In genomic region chr15:74789741-74790079, GRCh38 we compare ENCODE assay signal across 10 cellular contexts. TPM values are rescaled to one million over a fixed set of nuclear protein-coding genes. Genes with fewer than 3 reads are reported as not detected.
DNase-seq lines count a peak whose midpoint lies in the region; ATAC-seq and TF ChIP-seq lines count a peak whose summit lies in the region.
"Had no signal": no experiment of that assay in that cellular context is flagged by ENCODE, and none has a peak within 500 bp of the region (broad histone marks: within the 10 kb centered on the region; RNA-seq: fewer than 3 reads in every experiment).

No MANE protein-coding gene starts in this region.

- H3K4me1 Mint-ChIP-seq in brain: peaks cover 91% of the 10 kb centered on the region
- peaks cover 82 to 95% of the 10 kb centered on the region in 2 donors for H3K4me1 Mint-ChIP-seq in natural killer cell

- peak overlapping the region; percentile 4 for H3K9ac ChIP-seq in IMR-90 (ENCODE audit: low read depth, low read length)

- no peak overlapping the region for H3K56ac ChIP-seq in IMR-90 (ENCODE audit: extremely low read depth, insufficient read depth, low read length)

- H3K9me1 ChIP-seq in IMR-90 (ENCODE audit: insufficient read depth, low read length): peaks cover 45% of the 10 kb centered on the region

- DNase-seq in A673 (ENCODE audit: low spot score): no peak
- no peak for DNase-seq in IMR-90
- DNase-seq in natural killer cell: no peak
- DNase-seq in 8988T: no peak
- DNase-seq in UCSD-AML1 (lab: John Stamatoyannopoulos, UW; ENCODE audit: unreplicated experiment): no peak
- no peak for DNase-seq in iPS-NIHi7 (ENCODE audit: extremely low spot score)
- DNase-seq in NCI-H345 (lab: John Stamatoyannopoulos, UW): no peak
- DNase-seq: DMS79 had no signal

- no peak for TF ChIP-seq CTCF in A673 (conservative IDR thresholded peaks at IDR 0.05; ENCODE audit: low read depth, low read length)
- TF ChIP-seq CTCF in IMR-90 (conservative IDR thresholded peaks at IDR 0.05; ENCODE audit: low read depth, low read length): no peak
- no peak for TF ChIP-seq CTCF in brain (conservative IDR thresholded peaks at IDR 0.05)
- no peak for TF ChIP-seq CTCF in natural killer cell (IDR thresholded peaks at IDR 0.05)

- peak overlapping the region; percentile 39 for H2AFZ ChIP-seq in IMR-90 (replicated peaks; ENCODE audit: low read length, poor library complexity)

- dilution Hi-C loops in IMR-90 (cut with HindIII; ENCODE audit: low sequenced_read_pairs, unreplicated experiment): no loop called here

- peak overlapping the region; percentile 51 for H3K4ac ChIP-seq in IMR-90 (ENCODE audit: low read depth, low read length)

- H3K79me1 ChIP-seq in IMR-90 (ENCODE audit: low read depth in 1 of 2, low read length in 2 of 2): peaks cover 19 to 89% of the 10 kb centered on the region in 2 experiments

- H3K4me3 Mint-ChIP-seq in brain (peak overlapping the region in 1 of 5 experiments; percentile 10), natural killer cell (peak overlapping the region; percentile 97)

- 0 out of 2 replicates have a peak overlapping the region, but pooled peaks have one; percentile 13 for H4K91ac ChIP-seq in IMR-90 (ENCODE audit: insufficient read depth, low read depth, low read length)

- H2BK20ac ChIP-seq in IMR-90 (ENCODE audit: low read depth, low read length): no peak overlapping the region

- H3K36me3 ChIP-seq in A673 (ENCODE audit: insufficient read depth, low read length, poor library complexity, severe bottlenecking) (peaks cover 8% of the 10 kb centered on the region), IMR-90 (ENCODE audit: control insufficient read depth, insufficient read depth, low read length) (peaks cover 2% of the 10 kb centered on the region; the same call in 1 of the 2 replicates)

- H3K36me3 Mint-ChIP-seq in brain (no peaks in the 10 kb centered on the region), natural killer cell (no peaks in the 10 kb centered on the region)

- H2AK9ac ChIP-seq in IMR-90 (replicated peaks; ENCODE audit: low read depth, low read length, poor library complexity): peak overlapping the region; percentile 53

- peak overlapping the region; percentile 41 for H3K23ac ChIP-seq in IMR-90 (ENCODE audit: low read depth, low read length)

- peak overlapping the region; percentile 30 for H2BK5ac ChIP-seq in IMR-90 (ENCODE audit: low read depth, low read length, poor library complexity, severe bottlenecking)

- H2BK120ac ChIP-seq in IMR-90 (ENCODE audit: low read depth, low read length): no peak overlapping the region

- no peak for ATAC-seq in IMR-90 (ENCODE audit: low read depth)
- ATAC-seq in natural killer cell: no peak

- in situ Hi-C loops in IMR-90 (cut with MboI; ENCODE audit: low sequenced_read_pairs): no loop called here

- H3K27me3 Mint-ChIP-seq in brain (peaks cover 4% of the 10 kb centered on the region), natural killer cell (ENCODE audit: low read depth in 2 of 2) (no peaks in the 10 kb centered on the region)

- H3K4me3 ChIP-seq in A673 (ENCODE audit: low read depth, low read length, poor library complexity, severe bottlenecking) (no peak overlapping the region), IMR-90 (ENCODE audit: insufficient read depth, low read depth, low read length) (no peak overlapping the region)

- BruUV-seq in A673 (replicated peaks; lab: Mats Ljungman, UMichigan) (no TSS peak), IMR-90 (replicated peaks; lab: Mats Ljungman, UMichigan) (no TSS peak)

- peak overlapping the region; percentile 61; the same call in 1 of the 2 replicates for H2AK5ac ChIP-seq in IMR-90 (ENCODE audit: low read depth, low read length)

- peak overlapping the region; percentile 6; the same call in 1 of the 2 replicates for H3K4me2 ChIP-seq in IMR-90 (ENCODE audit: low read depth, low read length)

- H3K27ac Mint-ChIP-seq in brain: peak overlapping the region; percentile 35 to 92 (median 68)
- peak overlapping the region; percentile 95 to 100 for H3K27ac Mint-ChIP-seq in natural killer cell

- WGBS in IMR-90 (ENCODE audit: extremely low coverage in 2 of 2, insufficient read length in 1 of 2), 2 experiments: no CpG with 5 or more reads among the region's 3 CpGs

- CTCF ChIA-PET in A673 (lab: Charles Lee) (no interaction called here), IMR-90 (lab: Yijun Ruan, JAX) (no interaction called here)

- H3K4me1 ChIP-seq in A673 (ENCODE audit: insufficient read depth, low read length, poor library complexity, severe bottlenecking) (peaks cover 52% of the 10 kb centered on the region), IMR-90 (ENCODE audit: control insufficient read depth, insufficient read depth, low read length) (peaks cover 24% of the 10 kb centered on the region)

- H3K27ac ChIP-seq in A673 (ENCODE audit: low read depth, low read length, poor library complexity, severe bottlenecking) (peak overlapping the region; percentile 42), IMR-90 (ENCODE audit: insufficient read depth, low read length) (peak overlapping the region; percentile 18)

- no peaks in the 10 kb centered on the region for H3K9me3 Mint-ChIP-seq in brain
- no peaks in the 10 kb centered on the region for H3K9me3 Mint-ChIP-seq in natural killer cell

- H4K20me1 ChIP-seq in IMR-90 (ENCODE audit: insufficient read depth, low read length): peaks cover 89% of the 10 kb centered on the region

- no peak overlapping the region for H4K5ac ChIP-seq in IMR-90 (ENCODE audit: low read depth, low read length)

- intact Hi-C loops in A673 (cut with micrococcal nuclease; ENCODE audit: unreplicated experiment): no loop called here
- intact Hi-C loops in IMR-90 (cut with micrococcal nuclease): no loop called here
- intact Hi-C loops in natural killer cell (cut with micrococcal nuclease): loop anchor here (2.0 to 10.0 kb wide), 6 partner anchors 13 to 665 kb away; partner anchors contain the start of genes ARID3B, C15orf39, COX5A and SIN3A

- H4K8ac ChIP-seq in IMR-90 (ENCODE audit: low read depth in 2 of 2, low read length in 2 of 2): peak overlapping the region; percentile 28 to 29; a peak in 1 of 4 replicates

- POLR2A ChIA-PET in A673 (lab: Charles Lee; ENCODE audit: low non-redundant PET) (no interaction called here), IMR-90 (lab: Charles Lee; ENCODE audit: unreplicated experiment) (no interaction called here)

- no peak overlapping the region for H3K18ac ChIP-seq in IMR-90 (ENCODE audit: low read depth, low read length)

- H3K9me3 ChIP-seq in A673 (ENCODE audit: low read depth, low read length, poor library complexity, severe bottlenecking) (no peaks in the 10 kb centered on the region), IMR-90 (ENCODE audit: control insufficient read depth, insufficient read depth, low read length) (no peaks in the 10 kb centered on the region)

- no peak overlapping the region; the same call in 2 of the 3 replicates for H2BK15ac ChIP-seq in IMR-90 (ENCODE audit: low read depth, low read length)

- H3K27me3 ChIP-seq in A673 (replicated peaks; ENCODE audit: insufficient read depth, low read depth, low read length, poor library complexity) (no peaks in the 10 kb centered on the region), IMR-90 (ENCODE audit: control insufficient read depth, insufficient read depth, low read length) (no peaks in the 10 kb centered on the region)

- peak overlapping the region; percentile 58 for H3K14ac ChIP-seq in IMR-90 (replicated peaks; ENCODE audit: low read depth, low read length)

- TF ChIP-seq RAD21 in IMR-90 (IDR thresholded peaks at IDR 0.05; ENCODE audit: low read length): no peak

- TF ChIP-seq POLR2A in IMR-90 (IDR thresholded peaks at IDR 0.05; ENCODE audit: low read depth, low read length): no peak

TF ChIP-seq in IMR-90, 13 proteins besides CTCF, POLR2A, EP300 and RAD21 (continues in another document):
- TF ChIP-seq MAZ (IDR thresholded peaks at IDR 0.05; ENCODE audit: borderline replicate concordance, low read depth, low read length) (no peak), MXI1 (IDR thresholded peaks at IDR 0.05; ENCODE audit: borderline replicate concordance, low read depth, low read length) (no peak), RFX5 (IDR thresholded peaks at IDR 0.05; ENCODE audit: low read depth, low read length) (no peak), SMC3 (IDR thresholded peaks at IDR 0.05; ENCODE audit: low read depth, low read length) (no peak)

RNA-seq across cellular contexts. Expression of gene CSK, which starts 7.8 kb away (rescaled TPM):
- total RNA-seq in A673 (2021): 90.8 and 103 TPM in 2 replicates
- 10.8 and 13.6 TPM in 2 replicates for total RNA-seq in IMR-90 (2012; rRNA removed)
- 42.5 and 54.0 TPM in 2 replicates for polyA plus RNA-seq in IMR-90 (2012; rRNA removed)
- polyA plus RNA-seq in IMR-90 (2012; cell fraction: cytosol; rRNA removed): 33.3 and 58.6 TPM in 2 replicates
- 97.3 and 182 TPM in 2 replicates for polyA plus RNA-seq in IMR-90 (2012; cell fraction: nucleus; rRNA removed; ENCODE audit: low replicate concordance)
- polyA plus RNA-seq in brain (ENCODE audit: insufficient read depth, low read depth, low replicate concordance): 66.2 TPM
- 100 to 1,000 TPM; 282 to 334 (median 287) TPM for total RNA-seq in natural killer cell

RNA-seq across cellular contexts. Expression of gene LMAN1L, which starts 22.9 kb away (rescaled TPM):
- 0.80 TPM in 1 of 2 replicates, not detected in the other for total RNA-seq in A673 (2021)
- not detected in 2 replicates for total RNA-seq in IMR-90 (2012; rRNA removed)
- polyA plus RNA-seq in IMR-90 (2012; rRNA removed): not detected in 2 replicates
- not detected in 2 replicates for polyA plus RNA-seq in IMR-90 (2012; cell fraction: cytosol; rRNA removed)
- 0.09 and 0.30 TPM in 2 replicates for polyA plus RNA-seq in IMR-90 (2012; cell fraction: nucleus; rRNA removed; ENCODE audit: low replicate concordance)
- not detected for polyA plus RNA-seq in brain (ENCODE audit: insufficient read depth, low read depth, low replicate concordance)
- 1 to 10 TPM in 1 of 3 donors, under 1 TPM in 2; 0.72 to 1.1 (median 0.94) TPM for total RNA-seq in natural killer cell
- total RNA-seq: frontal cortex had no signal

RNA-seq across cellular contexts. Expression of gene CPLX3, which starts 36.7 kb away (rescaled TPM):
- 0.17 and 0.28 TPM in 2 replicates for total RNA-seq in A673 (2021)
- not detected in 2 replicates for total RNA-seq in IMR-90 (2012; rRNA removed)
- not detected in 2 replicates for polyA plus RNA-seq in IMR-90 (2012; rRNA removed)
- polyA plus RNA-seq in IMR-90 (2012; cell fraction: cytosol; rRNA removed): not detected in 2 replicates
- polyA plus RNA-seq in IMR-90 (2012; cell fraction: nucleus; rRNA removed; ENCODE audit: low replicate concordance): 0.12 and 0.24 TPM in 2 replicates
- 2.1 TPM for polyA plus RNA-seq in brain (ENCODE audit: insufficient read depth, low read depth, low replicate concordance)
- under 1 TPM in 2 of 3 donors, not detected in 1; 0.16 to 0.93 TPM for total RNA-seq in natural killer cell

RNA-seq across cellular contexts. Expression of gene CYP1A2, which starts 41.1 kb away (rescaled TPM):
- total RNA-seq in A673 (2021) (not detected in 2 replicates), IMR-90 (2012; rRNA removed) (not detected in 2 replicates), natural killer cell (not detected)
- polyA plus RNA-seq in IMR-90 (2012; rRNA removed) (not detected in 2 replicates), brain (ENCODE audit: insufficient read depth, low read depth, low replicate concordance) (not detected)
- not detected in 2 replicates for polyA plus RNA-seq in IMR-90 (2012; cell fraction: cytosol; rRNA removed)
- polyA plus RNA-seq in IMR-90 (2012; cell fraction: nucleus; rRNA removed; ENCODE audit: low replicate concordance): not detected in 2 replicates
- total RNA-seq: frontal cortex had no signal

RNA-seq across cellular contexts. Expression of gene ULK3, which starts 53.2 kb away (rescaled TPM):
- total RNA-seq in A673 (2021) (53.3 and 58.3 TPM in 2 replicates), IMR-90 (2012; rRNA removed) (8.6 and 11.8 TPM in 2 replicates), natural killer cell (10 to 100 TPM; 54.8 to 75.1 (median 64.7) TPM)
- polyA plus RNA-seq in IMR-90 (2012; rRNA removed) (22.7 and 24.7 TPM in 2 replicates), brain (ENCODE audit: insufficient read depth, low read depth, low replicate concordance) (25.2 TPM)
- 10.2 and 12.4 TPM in 2 replicates for polyA plus RNA-seq in IMR-90 (2012; cell fraction: cytosol; rRNA removed)
- polyA plus RNA-seq in IMR-90 (2012; cell fraction: nucleus; rRNA removed; ENCODE audit: low replicate concordance): 160 and 201 TPM in 2 replicates
